ENCODE assay signal across 7 cellular contexts in genomic region chr1:93347319-93347899, GRCh38. TPM values are rescaled to one million over a fixed set of nuclear protein-coding genes. Genes with fewer than 3 reads are reported as not detected.
DNase-seq lines count a peak whose midpoint lies in the region; ATAC-seq and TF ChIP-seq lines count a peak whose summit lies in the region.

No MANE protein-coding gene starts in this region.

- H3K27ac ChIP-seq in HL-60 (replicated peaks), result peak overlapping the region; percentile 97; the same call in 1 of the 2 replicates
- H3K27ac ChIP-seq in iPS DF 6.9 (ENCODE audit: low read length), result no peak overlapping the region

- H3K9me3 Mint-ChIP-seq in activated CD4-positive, alpha-beta memory T cell treated with anti-CD3 and anti-CD28 coated beads for 36 hours, result no peaks in the 10 kb centered on the region
- no peaks in the 10 kb centered on the region for H3K9me3 Mint-ChIP-seq in stimulated activated effector memory CD8-positive, alpha-beta T cell treated with anti-CD3 and anti-CD28 coated beads, Interleukin-12 subunit alpha, Interleukin-12 subunit beta, amount 100 ng/mL, for 72 hours

- WGBS in iPS DF 6.9 (ENCODE audit: insufficient coverage, insufficient read length), result no CpG with 5 or more reads among the region's 12 CpGs

- POLR2A ChIA-PET in activated CD4-positive, alpha-beta memory T cell treated with anti-CD3 and anti-CD28 coated beads for 36 hours (lab: Charles Lee), result no interaction called here

- H3K4me3 ChIP-seq in HL-60 (replicated peaks; ENCODE audit: insufficient read depth, low read length), result peak overlapping the region; percentile 78
- H3K4me3 ChIP-seq in iPS DF 6.9 (ENCODE audit: low read length), result peak overlapping the region; percentile 74; the same call in 1 of the 2 replicates

- peaks cover 26% of the 10 kb centered on the region for H3K4me1 Mint-ChIP-seq in activated CD4-positive, alpha-beta memory T cell treated with anti-CD3 and anti-CD28 coated beads for 36 hours (ENCODE audit: low read depth)
- peaks cover 19% of the 10 kb centered on the region for H3K4me1 Mint-ChIP-seq in stimulated activated effector memory CD8-positive, alpha-beta T cell treated with anti-CD3 and anti-CD28 coated beads, Interleukin-12 subunit alpha, Interleukin-12 subunit beta, amount 100 ng/mL, for 72 hours

- TF ChIP-seq CTCF in HL-60 (IDR thresholded peaks at IDR 0.05; ENCODE audit: insufficient read depth, low read length), result no peak

- CTCF ChIA-PET in activated CD4-positive, alpha-beta memory T cell treated with anti-CD3 and anti-CD28 coated beads for 36 hours (lab: Charles Lee), result interaction anchor here (2.7 kb wide), 1 partner anchor 43 kb away, joined by 26 read pairs; no protein-coding TSS in a partner anchor

- peak overlapping the region; percentile 98 for H3K27ac Mint-ChIP-seq in activated CD4-positive, alpha-beta memory T cell treated with anti-CD3 and anti-CD28 coated beads for 36 hours
- H3K27ac Mint-ChIP-seq in stimulated activated effector memory CD8-positive, alpha-beta T cell treated with anti-CD3 and anti-CD28 coated beads, Interleukin-12 subunit alpha, Interleukin-12 subunit beta, amount 100 ng/mL, for 72 hours, result peak overlapping the region; percentile 98

- peaks cover 27% of the 10 kb centered on the region for H3K36me3 Mint-ChIP-seq in activated CD4-positive, alpha-beta memory T cell treated with anti-CD3 and anti-CD28 coated beads for 36 hours
- H3K36me3 Mint-ChIP-seq in stimulated activated effector memory CD8-positive, alpha-beta T cell treated with anti-CD3 and anti-CD28 coated beads, Interleukin-12 subunit alpha, Interleukin-12 subunit beta, amount 100 ng/mL, for 72 hours, result peaks cover 63% of the 10 kb centered on the region

- H3K27me3 ChIP-seq in HL-60 (ENCODE audit: insufficient read depth, poor library complexity, severe bottlenecking), result no peaks in the 10 kb centered on the region
- no peaks in the 10 kb centered on the region for H3K27me3 ChIP-seq in iPS DF 6.9 (ENCODE audit: control insufficient read depth, insufficient read depth, low read length)

- H3K27me3 Mint-ChIP-seq in activated CD4-positive, alpha-beta memory T cell treated with anti-CD3 and anti-CD28 coated beads for 36 hours, result no peaks in the 10 kb centered on the region

- no peak for ATAC-seq in stimulated activated effector memory CD8-positive, alpha-beta T cell treated with anti-CD3 and anti-CD28 coated beads, Interleukin-12 subunit alpha, Interleukin-12 subunit beta, amount 100 ng/mL, for 72 hours

- H3K4me1 ChIP-seq in iPS DF 6.9 (ENCODE audit: control insufficient read depth, insufficient read depth, low read length), result no peaks in the 10 kb centered on the region

- peak overlapping the region; percentile 94 for H3K4me3 Mint-ChIP-seq in activated CD4-positive, alpha-beta memory T cell treated with anti-CD3 and anti-CD28 coated beads for 36 hours
- H3K4me3 Mint-ChIP-seq in stimulated activated effector memory CD8-positive, alpha-beta T cell treated with anti-CD3 and anti-CD28 coated beads, Interleukin-12 subunit alpha, Interleukin-12 subunit beta, amount 100 ng/mL, for 72 hours, result peak overlapping the region; percentile 99

- H3K9me3 ChIP-seq in iPS DF 6.9 (ENCODE audit: control insufficient read depth, insufficient read depth, low read length), result no peaks in the 10 kb centered on the region

- H3K36me3 ChIP-seq in iPS DF 6.9 (ENCODE audit: control insufficient read depth, insufficient read depth, low read length), result no peaks in the 10 kb centered on the region

- intact Hi-C loops in activated CD4-positive, alpha-beta memory T cell treated with anti-CD3 and anti-CD28 coated beads for 36 hours (cut with micrococcal nuclease), result loop anchor here (2.0 to 5.0 kb wide), 6 partner anchors 43 to 1070 kb away; partner anchors contain the start of genes ABCD3, DIPK1A, GCLM and RPL5
- intact Hi-C loops in head of caudate nucleus (cut with DNase I), result loop anchor here (2.0 to 10.0 kb wide), 3 partner anchors 165 to 499 kb away; partner anchors contain the start of genes CCDC18 and TMED5

- DNase-seq in HL-60 (ENCODE audit: low read depth in 1 of 2, low spot score in 1 of 2), result no peak
- no peak for DNase-seq in activated CD4-positive, alpha-beta memory T cell treated with anti-CD3 and anti-CD28 coated beads for 36 hours
- DNase-seq in iPS DF 6.9 (ENCODE audit: low read depth, low spot score), result no peak
- no peak for DNase-seq in stimulated activated effector memory CD8-positive, alpha-beta T cell treated with anti-CD3 and anti-CD28 coated beads, Interleukin-12 subunit alpha, Interleukin-12 subunit beta, amount 100 ng/mL, for 72 hours (ENCODE audit: low spot score in 2 of 2)
- no peak for DNase-seq in AG08396 (ENCODE audit: low spot score)
- DNase-seq in COLO668 (lab: John Stamatoyannopoulos, UW; ENCODE audit: unreplicated experiment), result no peak
- no peak for DNase-seq in head of caudate nucleus

RNA-seq across cellular contexts. Expression of gene DR1, which starts 1.7 kb away (rescaled TPM):
- total RNA-seq in activated CD4-positive, alpha-beta memory T cell treated with anti-CD3 and anti-CD28 coated beads for 36 hours, result 10 to 100 TPM; 74.9 to 77.4 TPM
